ENCODE assay signal across 1 cellular context in the genomic region with DNA sequence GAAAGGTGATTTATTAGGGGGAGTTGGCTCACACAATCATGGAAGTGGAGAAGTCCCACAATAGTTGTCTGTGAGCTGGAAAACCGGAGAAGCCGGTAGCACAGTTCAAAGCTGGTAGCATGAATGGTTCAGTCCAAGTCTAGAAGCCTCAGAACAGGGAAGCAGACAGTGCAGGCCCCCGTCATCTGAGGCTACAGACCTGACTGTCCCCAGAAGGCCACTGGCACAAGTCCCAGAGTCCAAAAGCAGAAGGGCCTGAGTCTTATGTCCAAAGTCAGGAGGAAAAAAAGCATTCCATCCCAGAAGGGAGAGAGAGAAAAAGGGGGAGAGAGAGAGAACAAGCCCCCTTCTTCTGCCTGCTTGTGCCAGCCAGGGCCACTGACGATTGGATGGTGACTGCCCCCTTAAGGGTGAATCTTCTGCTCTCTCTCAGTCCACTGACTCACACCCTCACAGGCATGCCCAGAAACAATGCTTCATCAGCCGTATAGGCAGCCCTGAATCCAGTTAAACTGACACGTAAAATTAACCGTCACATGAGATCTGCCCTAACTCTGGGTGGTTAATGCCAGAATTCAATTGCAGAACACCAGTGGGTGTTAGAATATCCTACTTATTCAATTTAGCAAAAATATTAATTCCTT.
TF ChIP-seq lines count a peak whose summit lies in the region.

No MANE protein-coding gene starts in this region.

TF ChIP-seq in HCT116, 20 proteins besides CTCF, POLR2A, EP300 and RAD21 (continued from another document):
- TF ChIP-seq, protein P1, sequence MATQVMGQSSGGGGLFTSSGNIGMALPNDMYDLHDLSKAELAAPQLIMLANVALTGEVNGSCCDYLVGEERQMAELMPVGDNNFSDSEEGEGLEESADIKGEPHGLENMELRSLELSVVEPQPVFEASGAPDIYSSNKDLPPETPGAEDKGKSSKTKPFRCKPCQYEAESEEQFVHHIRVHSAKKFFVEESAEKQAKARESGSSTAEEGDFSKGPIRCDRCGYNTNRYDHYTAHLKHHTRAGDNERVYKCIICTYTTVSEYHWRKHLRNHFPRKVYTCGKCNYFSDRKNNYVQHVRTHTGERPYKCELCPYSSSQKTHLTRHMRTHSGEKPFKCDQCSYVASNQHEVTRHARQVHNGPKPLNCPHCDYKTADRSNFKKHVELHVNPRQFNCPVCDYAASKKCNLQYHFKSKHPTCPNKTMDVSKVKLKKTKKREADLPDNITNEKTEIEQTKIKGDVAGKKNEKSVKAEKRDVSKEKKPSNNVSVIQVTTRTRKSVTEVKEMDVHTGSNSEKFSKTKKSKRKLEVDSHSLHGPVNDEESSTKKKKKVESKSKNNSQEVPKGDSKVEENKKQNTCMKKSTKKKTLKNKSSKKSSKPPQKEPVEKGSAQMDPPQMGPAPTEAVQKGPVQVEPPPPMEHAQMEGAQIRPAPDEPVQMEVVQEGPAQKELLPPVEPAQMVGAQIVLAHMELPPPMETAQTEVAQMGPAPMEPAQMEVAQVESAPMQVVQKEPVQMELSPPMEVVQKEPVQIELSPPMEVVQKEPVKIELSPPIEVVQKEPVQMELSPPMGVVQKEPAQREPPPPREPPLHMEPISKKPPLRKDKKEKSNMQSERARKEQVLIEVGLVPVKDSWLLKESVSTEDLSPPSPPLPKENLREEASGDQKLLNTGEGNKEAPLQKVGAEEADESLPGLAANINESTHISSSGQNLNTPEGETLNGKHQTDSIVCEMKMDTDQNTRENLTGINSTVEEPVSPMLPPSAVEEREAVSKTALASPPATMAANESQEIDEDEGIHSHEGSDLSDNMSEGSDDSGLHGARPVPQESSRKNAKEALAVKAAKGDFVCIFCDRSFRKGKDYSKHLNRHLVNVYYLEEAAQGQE (IDR thresholded peaks at IDR 0.05; ENCODE audit: low read depth), result no peak
- TF ChIP-seq SIN3A (IDR thresholded peaks at IDR 0.05; ENCODE audit: low read depth) (no peak), YY1 (IDR thresholded peaks at IDR 0.05; ENCODE audit: extremely low read depth, insufficient replicate concordance, low read depth, low read length) (no peak), FOSL1 (IDR thresholded peaks at IDR 0.05; ENCODE audit: low read depth) (peak; percentile 41; the same call in 1 of the 2 replicates), EZH2phosphoT487 (IDR thresholded peaks at IDR 0.05; ENCODE audit: borderline replicate concordance) (no peak)
